10 cellular contexts compared by ENCODE assay signal in genomic region chr15:37520882-37521281, GRCh38.
"Had no signal": no experiment of that assay in that cellular context is flagged by ENCODE, and none has a peak within 500 bp of the region (broad histone marks: within the 10 kb centered on the region; RNA-seq: fewer than 3 reads in every experiment).

No MANE protein-coding gene starts in this region.

- H3K4me2 ChIP-seq: GM23338, KMS-11 had no signal

- H3K9ac ChIP-seq: KMS-11 had no signal

- DNase-seq: H9, HFFc6, KBM-7 had no signal

- H2AFZ ChIP-seq: GM23338 had no signal

- H3K4me3 ChIP-seq: GM23338 had no signal

- FAIRE-seq: H1, H54, HepG2 had no signal

- ATAC-seq: GM23338, HCT116, HepG2 had no signal

- H3K27ac ChIP-seq: HL-60, KMS-11 had no signal
